26 cellular contexts compared by ENCODE assay signal in the genomic region with DNA sequence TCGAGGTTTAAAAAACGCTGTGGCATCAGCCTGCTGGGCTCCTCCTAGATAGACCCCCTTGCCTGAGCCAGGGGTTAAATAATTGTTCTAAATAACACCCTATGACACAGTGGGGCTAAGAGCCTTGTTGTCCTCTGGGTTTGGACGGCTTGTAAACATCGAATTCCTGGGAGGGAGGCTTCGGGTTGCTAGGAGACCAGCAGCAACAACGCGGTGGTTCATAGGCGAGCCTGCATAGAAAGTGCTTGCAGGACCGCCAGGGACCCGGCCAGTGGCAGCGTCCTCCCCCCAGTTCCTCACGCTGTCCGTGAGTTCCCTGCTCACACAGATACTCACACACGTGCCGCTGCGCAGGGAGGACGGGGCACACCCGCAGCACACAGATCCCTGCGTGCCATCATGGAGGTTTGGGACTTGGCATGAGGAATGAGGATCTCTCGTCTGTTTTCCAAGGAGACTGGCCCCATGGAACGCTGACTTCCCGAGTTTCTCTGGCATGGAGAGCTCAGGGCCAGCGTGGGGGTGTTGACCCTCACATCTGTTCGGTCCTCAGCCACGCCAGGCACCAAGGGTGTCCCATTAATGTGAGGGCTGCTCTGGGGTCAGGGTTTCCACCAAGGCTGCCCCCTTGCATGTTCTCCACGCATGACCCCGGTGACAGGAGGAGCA. TPM values are rescaled to one million over a fixed set of nuclear protein-coding genes. Genes with fewer than 3 reads are reported as not detected.
DNase-seq lines count a peak whose midpoint lies in the region; ATAC-seq lines count a peak whose summit lies in the region.
"Had no signal": no experiment of that assay in that cellular context is flagged by ENCODE, and none has a peak within 500 bp of the region (broad histone marks: within the 10 kb centered on the region; RNA-seq: fewer than 3 reads in every experiment).

No MANE protein-coding gene starts in this region.

- peak in 2 of 3 experiments; percentile 46 to 82 for DNase-seq in NCI-H1417 (lab: John Stamatoyannopoulos, UW)
- no peak for DNase-seq in NCI-H1417 treated with DMSO at 0.1 percent for 48 hours (lab: John Stamatoyannopoulos, UW)
- DNase-seq in NCI-H748 (lab: John Stamatoyannopoulos, UW; ENCODE audit: unreplicated experiment): peak; percentile 89
- DNase-seq in left kidney (ENCODE audit: low read depth, low spot score): peak; percentile 66
- DNase-seq in activated CD8-positive, alpha-beta memory T cell treated with anti-CD3 and anti-CD28 coated beads, Interleukin-2, amount 50 U/mL, for 4 hours: no peak
- DNase-seq in sciatic nerve (ENCODE audit: low spot score): no peak
- DNase-seq: 8988T; activated CD4-positive, alpha-beta T cell treated with anti-CD3 and anti-CD28 coated beads, Interleukin-2, amount 50 U/mL, for 4 hours; activated CD8-positive, alpha-beta memory T cell treated with anti-CD3 and anti-CD28 coated beads, Interleukin-2, amount 50 U/mL, for 48 hours; CD8-positive, alpha-beta T cell; colonic mucosa; effector memory CD8-positive, alpha-beta T cell; HCEC 1CT; heart right ventricle; KBM-7; mammary epithelial cell; NCI-H146; NCI-H524 treated with DMSO at 0.1 percent for 48 hours; Peyer's patch; SIG-M5; stimulated activated naive CD4-positive, alpha-beta T cell; T1000 had no signal

- intact Hi-C loops in sciatic nerve (cut with DNase I): no loop called here

- no peak for ATAC-seq in HG02763 (IDR thresholded peaks at IDR 0.05; ENCODE audit: unreplicated experiment)
- no peak for ATAC-seq in sciatic nerve
- ATAC-seq in HG02981 (IDR thresholded peaks at IDR 0.05; ENCODE audit: unreplicated experiment): no peak
- ATAC-seq: activated naive CD4-positive, alpha-beta T cell treated with anti-CD3 and anti-CD28 coated beads, Interleukin-2, amount 50 U/mL, for 72 hours; CD8-positive, alpha-beta T cell; effector memory CD8-positive, alpha-beta T cell; heart right ventricle had no signal

RNA-seq across cellular contexts. Expression of gene NPTX2, which starts 9.4 kb away (rescaled TPM):
- 3.8 TPM for total RNA-seq in sciatic nerve
- total RNA-seq: activated naive CD4-positive, alpha-beta T cell treated with anti-CD3 and anti-CD28 coated beads, Interleukin-2, amount 50 U/mL, for 72 hours; CD8-positive, alpha-beta T cell; HT1080 had no signal

Comparison
In these comparisons a context has a peak if more than half of its experiments do, and no peak if none do; other contexts are left out.
1. DNase-seq: peak in NCI-H1417 (2 of 3), NCI-H748 (single experiment) and left kidney (single experiment); none in NCI-H1417 treated with DMSO at 0.1 percent for 48 hours (single experiment), activated CD8-positive, alpha-beta memory T cell treated with anti-CD3 and anti-CD28 coated beads, Interleukin-2, amount 50 U/mL, for 4 hours (single experiment) and sciatic nerve (single experiment).